Comparison of ENCODE assay signal across 8 cellular contexts in genomic region chr3:115513411-115513800, GRCh38.
DNase-seq lines count a peak whose midpoint lies in the region; ATAC-seq lines count a peak whose summit lies in the region.

No MANE protein-coding gene starts in this region.

- peaks cover 7% of the 10 kb centered on the region for H3K27me3 ChIP-seq in iPS-18a (ENCODE audit: control insufficient read depth, insufficient read depth, low read length)

- no peaks in the 10 kb centered on the region for H3K9me3 Mint-ChIP-seq in activated CD4-positive, alpha-beta T cell treated with anti-CD3 and anti-CD28 coated beads for 36 hours (ENCODE audit: low read depth)
- no peaks in the 10 kb centered on the region for H3K9me3 Mint-ChIP-seq in activated naive CD8-positive, alpha-beta T cell treated with anti-CD3 and anti-CD28 coated beads for 36 hours

- POLR2A ChIA-PET in activated CD4-positive, alpha-beta T cell treated with anti-CD3 and anti-CD28 coated beads for 36 hours (lab: Charles Lee): interaction anchor here (0.6 kb wide), 1 partner anchor 38 kb away, joined by 3 read pairs; no protein-coding TSS in a partner anchor

- H3K4me1 Mint-ChIP-seq in activated CD4-positive, alpha-beta T cell treated with anti-CD3 and anti-CD28 coated beads for 36 hours: peaks cover 19% of the 10 kb centered on the region
- H3K4me1 Mint-ChIP-seq in activated naive CD8-positive, alpha-beta T cell treated with anti-CD3 and anti-CD28 coated beads for 36 hours: peaks cover 23% of the 10 kb centered on the region

- intact Hi-C loops in activated CD4-positive, alpha-beta T cell treated with anti-CD3 and anti-CD28 coated beads for 36 hours (cut with DNase I, micrococcal nuclease): loop anchor here (10.0 kb wide), 2 partner anchors 151 to 419 kb away; no protein-coding TSS in a partner anchor

- H3K9ac ChIP-seq in iPS-18a (ENCODE audit: low read length): peak overlapping the region; percentile 83

- no peaks in the 10 kb centered on the region for H3K9me3 ChIP-seq in iPS-18a (ENCODE audit: control insufficient read depth, low read depth, low read length)

- CTCF ChIA-PET in activated CD4-positive, alpha-beta T cell treated with anti-CD3 and anti-CD28 coated beads for 36 hours (lab: Charles Lee): no interaction called here

- H3K36me3 ChIP-seq in iPS-18a (ENCODE audit: control insufficient read depth, low read depth, low read length): no peaks in the 10 kb centered on the region

- peaks cover 28% of the 10 kb centered on the region for H3K4me1 ChIP-seq in iPS-18a (ENCODE audit: control insufficient read depth, low read depth, low read length)

- no peak for DNase-seq in activated CD4-positive, alpha-beta T cell treated with anti-CD3 and anti-CD28 coated beads for 36 hours
- DNase-seq in activated CD4-positive, alpha-beta T cell treated with anti-CD3 and anti-CD28 coated beads, Interleukin-2, amount 50 U/mL, for 48 hours: no peak
- DNase-seq in activated naive CD8-positive, alpha-beta T cell treated with anti-CD3 and anti-CD28 coated beads for 36 hours: no peak
- DNase-seq in NCI-H1930 (lab: John Stamatoyannopoulos, UW): no peak
- no peak for DNase-seq in effector CD4-positive, alpha-beta T cell

- H3K27me3 Mint-ChIP-seq in activated CD4-positive, alpha-beta T cell treated with anti-CD3 and anti-CD28 coated beads for 36 hours: peaks cover 39% of the 10 kb centered on the region
- peaks cover 56% of the 10 kb centered on the region for H3K27me3 Mint-ChIP-seq in activated naive CD8-positive, alpha-beta T cell treated with anti-CD3 and anti-CD28 coated beads for 36 hours

- H3K27ac Mint-ChIP-seq in activated CD4-positive, alpha-beta T cell treated with anti-CD3 and anti-CD28 coated beads for 36 hours: no peak overlapping the region
- H3K27ac Mint-ChIP-seq in activated naive CD8-positive, alpha-beta T cell treated with anti-CD3 and anti-CD28 coated beads for 36 hours: no peak overlapping the region

- no peak for ATAC-seq in activated CD4-positive, alpha-beta T cell treated with anti-CD3 and anti-CD28 coated beads for 36 hours
- no peak for ATAC-seq in GM21529 (IDR thresholded peaks at IDR 0.05; ENCODE audit: unreplicated experiment)

- peak overlapping the region; percentile 67 for H3K4me3 ChIP-seq in iPS-18a (ENCODE audit: low read length)

- peak overlapping the region; percentile 86 for H3K27ac ChIP-seq in iPS-18a (ENCODE audit: low read length)
- H3K27ac ChIP-seq in temporal lobe (ENCODE audit: low read depth, low read length): peak overlapping the region; percentile 74

- no peaks in the 10 kb centered on the region for H3K36me3 Mint-ChIP-seq in activated CD4-positive, alpha-beta T cell treated with anti-CD3 and anti-CD28 coated beads for 36 hours (ENCODE audit: low read depth)
- no peaks in the 10 kb centered on the region for H3K36me3 Mint-ChIP-seq in activated naive CD8-positive, alpha-beta T cell treated with anti-CD3 and anti-CD28 coated beads for 36 hours

- peak overlapping the region; percentile 76 for H3K4me3 Mint-ChIP-seq in activated CD4-positive, alpha-beta T cell treated with anti-CD3 and anti-CD28 coated beads for 36 hours
- H3K4me3 Mint-ChIP-seq in activated naive CD8-positive, alpha-beta T cell treated with anti-CD3 and anti-CD28 coated beads for 36 hours: peak overlapping the region; percentile 83
